In the genomic region with DNA sequence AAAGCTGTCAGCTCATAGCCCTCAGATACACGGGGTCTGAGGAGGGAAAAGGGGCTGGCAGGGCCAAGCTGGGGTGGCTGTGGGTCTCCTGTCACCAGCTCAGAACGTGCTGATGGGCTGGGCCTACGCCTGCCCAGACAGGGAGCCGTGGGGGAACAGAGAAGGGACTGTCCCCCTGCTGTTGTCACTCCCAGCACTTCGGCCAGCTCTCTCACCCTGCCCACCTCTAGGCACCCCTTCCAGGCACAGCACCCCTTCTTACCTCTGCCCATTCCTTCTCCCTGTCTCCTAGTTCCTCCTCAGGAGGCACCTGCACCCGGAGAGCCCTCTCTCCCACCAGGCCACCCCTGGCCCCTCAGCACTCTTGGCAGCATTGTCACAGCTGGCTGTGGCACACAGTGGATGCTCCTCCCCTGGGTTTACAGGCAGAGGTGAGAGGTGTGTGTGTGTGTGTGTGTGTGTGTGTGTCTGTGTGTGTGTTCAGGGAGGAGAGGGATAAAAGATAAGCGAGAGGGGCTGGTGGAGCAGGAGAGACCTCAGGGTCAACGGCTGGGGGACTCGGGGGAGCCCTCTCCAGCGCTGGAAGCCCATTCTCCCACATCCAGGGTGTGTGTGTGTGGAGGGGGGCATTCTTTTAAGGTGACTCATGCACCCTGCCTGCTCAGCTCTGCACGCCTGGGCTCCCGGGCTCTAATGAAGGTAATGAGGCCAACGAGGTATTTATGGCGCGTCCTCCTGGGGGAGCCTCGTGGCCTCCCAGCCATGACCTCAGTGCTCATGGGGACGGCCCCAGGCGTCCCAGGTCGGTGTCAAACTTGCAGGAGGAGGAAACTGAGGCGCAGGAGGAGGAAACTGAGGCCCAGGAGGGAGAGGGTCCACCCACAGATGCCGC, we compare ENCODE assay signal across 9 cellular contexts.
DNase-seq lines count a peak whose midpoint lies in the region; ATAC-seq, FAIRE-seq and TF ChIP-seq lines count a peak whose summit lies in the region.
"Had no signal": no experiment of that assay in that cellular context is flagged by ENCODE, and none has a peak within 500 bp of the region (broad histone marks: within the 10 kb centered on the region; RNA-seq: fewer than 3 reads in every experiment).

No MANE protein-coding gene starts in this region.

- H4K8ac ChIP-seq in mesenchymal stem cell (ENCODE audit: low read length), result peak overlapping the region; percentile 66

- H3K27me3 ChIP-seq in bronchial epithelial cell (ENCODE audit: control insufficient read depth, insufficient read depth, low read length) (no peaks in the 10 kb centered on the region), mesenchymal stem cell (ENCODE audit: control insufficient read depth in 1 of 2, insufficient read depth in 1 of 2, low read length in 2 of 2) (no peaks in the 10 kb centered on the region)

- H3K4me1 ChIP-seq in mesenchymal stem cell (ENCODE audit: control insufficient read depth, insufficient read depth, low read depth, low read length), result peaks cover 45% of the 10 kb centered on the region

- no peaks in the 10 kb centered on the region for H3K4me1 Mint-ChIP-seq in activated T-cell treated with anti-CD3 and anti-CD28 coated beads, Interleukin-2, amount 50 U/mL, for 4 hours (ENCODE audit: low read depth)
- no peaks in the 10 kb centered on the region for H3K4me1 Mint-ChIP-seq in activated T-helper 2 cell treated with anti-CD3 and anti-CD28 coated beads, Interferon-gamma antibody, Interleukin-2, Interleukin-4, amounts not matched to agents 10 μg/mL and 5 μg/mL and 100 μg/mL, durations not matched to agents 14 hours and 24 hours and 36 hours (ENCODE audit: low read depth)

- peak overlapping the region; percentile 31 for H2BK15ac ChIP-seq in mesenchymal stem cell (ENCODE audit: low read depth, poor library complexity, severe bottlenecking)

- H3K9ac ChIP-seq in mesenchymal stem cell (ENCODE audit: low read length), result no peak overlapping the region

- H3K27me3 Mint-ChIP-seq in activated T-cell treated with anti-CD3 and anti-CD28 coated beads, Interleukin-2, amount 50 U/mL, for 4 hours (ENCODE audit: low read depth), result peaks cover 3% of the 10 kb centered on the region
- peaks cover 5% of the 10 kb centered on the region for H3K27me3 Mint-ChIP-seq in activated T-helper 2 cell treated with anti-CD3 and anti-CD28 coated beads, Interferon-gamma antibody, Interleukin-2, Interleukin-4, amounts not matched to agents 10 μg/mL and 5 μg/mL and 100 μg/mL, durations not matched to agents 14 hours and 24 hours and 36 hours (ENCODE audit: low read depth)

- H3K9me3 ChIP-seq in mesenchymal stem cell (ENCODE audit: control insufficient read depth, low read length), result no peaks in the 10 kb centered on the region

- H3K27ac ChIP-seq in mesenchymal stem cell (ENCODE audit: low read length, poor library complexity, severe bottlenecking), result peak overlapping the region; percentile 77

- no peak overlapping the region for H3K27ac Mint-ChIP-seq in activated T-helper 2 cell treated with anti-CD3 and anti-CD28 coated beads, Interferon-gamma antibody, Interleukin-2, Interleukin-4, amounts not matched to agents 10 μg/mL and 5 μg/mL and 100 μg/mL, durations not matched to agents 14 hours and 24 hours and 36 hours
- H3K27ac Mint-ChIP-seq: dendritic cell treated with granulocyte-macrophage colony-stimulating factor and Interleukin-4, amounts not matched to agents 40 ng/mL and 50 ng/mL, for 4 days had no signal

- no peak overlapping the region for H3K4me3 Mint-ChIP-seq in activated T-cell treated with anti-CD3 and anti-CD28 coated beads, Interleukin-2, amount 50 U/mL, for 4 hours
- H3K4me3 Mint-ChIP-seq in activated T-helper 2 cell treated with anti-CD3 and anti-CD28 coated beads, Interferon-gamma antibody, Interleukin-2, Interleukin-4, amounts not matched to agents 10 μg/mL and 5 μg/mL and 100 μg/mL, durations not matched to agents 14 hours and 24 hours and 36 hours (ENCODE audit: low read depth), result no peak overlapping the region
- H3K4me3 Mint-ChIP-seq: dendritic cell treated with granulocyte-macrophage colony-stimulating factor and Interleukin-4, amounts not matched to agents 40 ng/mL and 50 ng/mL, for 4 days had no signal

- H2AFZ ChIP-seq in mesenchymal stem cell (ENCODE audit: low read depth, low read length), result no peak overlapping the region

- H3K14ac ChIP-seq in mesenchymal stem cell (ENCODE audit: low read length in 2 of 2), result peak overlapping the region in 1 of 2 experiments; percentile 85

- H3K9me3 Mint-ChIP-seq in activated T-cell treated with anti-CD3 and anti-CD28 coated beads, Interleukin-2, amount 50 U/mL, for 4 hours, result no peaks in the 10 kb centered on the region
- H3K9me3 Mint-ChIP-seq in activated T-helper 2 cell treated with anti-CD3 and anti-CD28 coated beads, Interferon-gamma antibody, Interleukin-2, Interleukin-4, amounts not matched to agents 10 μg/mL and 5 μg/mL and 100 μg/mL, durations not matched to agents 14 hours and 24 hours and 36 hours, result no peaks in the 10 kb centered on the region
- H3K9me3 Mint-ChIP-seq: dendritic cell treated with granulocyte-macrophage colony-stimulating factor and Interleukin-4, amounts not matched to agents 40 ng/mL and 50 ng/mL, for 4 days had no signal

- TF ChIP-seq CTCF in bronchial epithelial cell (IDR thresholded peaks at IDR 0.05; ENCODE audit: insufficient read depth, low read length, severe bottlenecking), result no peak

- peak overlapping the region; percentile 64 to 89 for H2BK12ac ChIP-seq in mesenchymal stem cell (ENCODE audit: low read length in 2 of 2)

- peak overlapping the region; percentile 21 for H2BK120ac ChIP-seq in mesenchymal stem cell (ENCODE audit: low read depth, low read length)

- intact Hi-C loops in activated T-helper 2 cell treated with anti-CD3 and anti-CD28 coated beads, Interferon-gamma antibody, Interleukin-2, Interleukin-4, amounts not matched to agents 10 μg/mL and 5 μg/mL and 100 μg/mL, durations not matched to agents 14 hours and 24 hours and 36 hours (cut with micrococcal nuclease), result no loop called here

- H3K4ac ChIP-seq in mesenchymal stem cell (ENCODE audit: low read depth in 1 of 2, low read length in 2 of 2), result peak overlapping the region in 1 of 2 experiments; percentile 71

- DNase-seq in AG08396 (ENCODE audit: low spot score) (peak; percentile 80), HTR-8/SVneo (ENCODE audit: insufficient read length, low spot score) (peak; percentile 83), bronchial epithelial cell (ENCODE audit: low read depth) (peak; percentile 82), mesenchymal stem cell (peak; percentile 90), DMS153 (lab: John Stamatoyannopoulos, UW) (no peak)
- DNase-seq in activated T-cell treated with anti-CD3 and anti-CD28 coated beads, Interleukin-2, amount 50 U/mL, for 4 hours, result no peak
- no peak for DNase-seq in activated T-helper 2 cell treated with anti-CD3 and anti-CD28 coated beads, Interferon-gamma antibody, Interleukin-2, Interleukin-4, amounts not matched to agents 10 μg/mL and 5 μg/mL and 100 μg/mL, durations not matched to agents 14 hours and 24 hours and 36 hours (ENCODE audit: low spot score)

- FAIRE-seq in HTR-8/SVneo (lab: Jason Lieb, UNC) (peak; percentile 73), bronchial epithelial cell (lab: Jason Lieb, UNC) (no peak)

- peak overlapping the region; percentile 29 to 73 for H3K18ac ChIP-seq in mesenchymal stem cell (ENCODE audit: low read depth in 1 of 2, low read length in 2 of 2)

- 22% methylated on average over 20 of the region's 21 CpGs for WGBS in mesenchymal stem cell

- H4K91ac ChIP-seq in mesenchymal stem cell (ENCODE audit: low read length), result peak overlapping the region; percentile 70

- H3K4me2 ChIP-seq in mesenchymal stem cell (ENCODE audit: low read length, poor library complexity, severe bottlenecking), result peak overlapping the region; percentile 48

- no peaks in the 10 kb centered on the region for H3K79me1 ChIP-seq in mesenchymal stem cell (replicated peaks; ENCODE audit: low read length, poor library complexity, severe bottlenecking)

- H3K23ac ChIP-seq in mesenchymal stem cell (ENCODE audit: low read length in 2 of 2), result no peak overlapping the region

- H2AK5ac ChIP-seq in mesenchymal stem cell (ENCODE audit: low read length, severe bottlenecking), result peak overlapping the region; percentile 97

- no peaks in the 10 kb centered on the region for H3K36me3 ChIP-seq in bronchial epithelial cell (ENCODE audit: control insufficient read depth, insufficient read depth, low read length)
- no peaks in the 10 kb centered on the region for H3K36me3 ChIP-seq in mesenchymal stem cell (ENCODE audit: control insufficient read depth in 1 of 2, insufficient read depth in 2 of 2, low read depth in 1 of 2, low read length in 2 of 2)

- H3K36me3 Mint-ChIP-seq in activated T-cell treated with anti-CD3 and anti-CD28 coated beads, Interleukin-2, amount 50 U/mL, for 4 hours (ENCODE audit: insufficient read depth), result no peaks in the 10 kb centered on the region
- no peaks in the 10 kb centered on the region for H3K36me3 Mint-ChIP-seq in activated T-helper 2 cell treated with anti-CD3 and anti-CD28 coated beads, Interferon-gamma antibody, Interleukin-2, Interleukin-4, amounts not matched to agents 10 μg/mL and 5 μg/mL and 100 μg/mL, durations not matched to agents 14 hours and 24 hours and 36 hours (ENCODE audit: low read depth)

- peak overlapping the region; percentile 45 for H2BK5ac ChIP-seq in mesenchymal stem cell (ENCODE audit: low read depth, low read length, poor library complexity, severe bottlenecking)

- H3K4me3 ChIP-seq in bronchial epithelial cell (ENCODE audit: low read depth, low read length), result no peak overlapping the region
- no peak overlapping the region for H3K4me3 ChIP-seq in mesenchymal stem cell (ENCODE audit: insufficient read depth in 1 of 2, low read depth in 1 of 2, low read length in 2 of 2)

- ATAC-seq in activated T-cell treated with anti-CD3 and anti-CD28 coated beads, Interleukin-2, amount 50 U/mL, for 4 hours, result no peak
- ATAC-seq in GM19035 (IDR thresholded peaks at IDR 0.05; ENCODE audit: unreplicated experiment), result no peak

Comparison
In these comparisons a context has a peak if more than half of its experiments do, and no peak if none do; other contexts are left out.
1. DNase-seq: peak in AG08396 (single experiment), HTR-8/SVneo (single experiment), bronchial epithelial cell (single experiment) and mesenchymal stem cell (single experiment); none in DMS153 (single experiment), activated T-cell treated with anti-CD3 and anti-CD28 coated beads, Interleukin-2, amount 50 U/mL, for 4 hours (single experiment) and activated T-helper 2 cell treated with anti-CD3 and anti-CD28 coated beads, Interferon-gamma antibody, Interleukin-2, Interleukin-4, amounts not matched to agents 10 μg/mL and 5 μg/mL and 100 μg/mL, durations not matched to agents 14 hours and 24 hours and 36 hours (single experiment).